ENCODE assay signal across 14 cellular contexts in the genomic region with DNA sequence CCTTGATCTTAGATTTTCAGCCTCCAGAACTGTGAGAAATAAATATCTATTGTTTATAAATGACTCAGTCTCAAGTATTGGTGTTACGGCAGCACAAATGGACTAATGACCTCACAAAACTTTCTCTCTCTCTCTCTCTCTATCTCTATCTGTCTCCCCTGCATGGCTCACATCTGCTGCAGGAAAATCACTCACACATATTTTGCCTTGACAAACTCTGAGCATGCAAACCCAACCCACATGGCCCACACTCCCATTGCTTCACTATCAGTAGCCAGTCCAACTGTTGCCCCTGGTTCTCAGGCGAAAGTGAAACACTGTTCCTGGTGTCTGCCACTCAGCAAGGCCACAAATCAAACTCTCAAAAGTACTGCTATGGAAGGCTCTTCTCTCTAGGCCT.
DNase-seq lines count a peak whose midpoint lies in the region; ATAC-seq and TF ChIP-seq lines count a peak whose summit lies in the region.
"Had no signal": no experiment of that assay in that cellular context is flagged by ENCODE, and none has a peak within 500 bp of the region (broad histone marks: within the 10 kb centered on the region; RNA-seq: fewer than 3 reads in every experiment).

No MANE protein-coding gene starts in this region.

- intact Hi-C loops in right lobe of liver (cut with DNase I), result no loop called here
- intact Hi-C loops in left lung (cut with DNase I), result no loop called here

- no peak for TF ChIP-seq POLR2A in right lobe of liver (IDR thresholded peaks at IDR 0.05)

- no peak for TF ChIP-seq CTCF in GM12865 (IDR thresholded peaks at IDR 0.05; ENCODE audit: insufficient read depth, low read depth, low read length, missing control alignments)
- TF ChIP-seq CTCF in right lobe of liver (IDR thresholded peaks at IDR 0.05), result no peak
- TF ChIP-seq CTCF in left lung (IDR thresholded peaks at IDR 0.05), result no peak

- H3K79me2 ChIP-seq in Karpas-422 (ENCODE audit: low read length), result no peaks in the 10 kb centered on the region

- H3K4me3 ChIP-seq in GM12865 (ENCODE audit: low read depth, low read length) (no peak overlapping the region), right lobe of liver (no peak overlapping the region), Karpas-422 (ENCODE audit: low read length) (no peak overlapping the region), left lung (no peak overlapping the region)
- H3K4me3 ChIP-seq: colonic mucosa had no signal

- H3K9ac ChIP-seq in Karpas-422 (ENCODE audit: low read length), result no peak overlapping the region

- no peaks in the 10 kb centered on the region for H4K20me1 ChIP-seq in Karpas-422 (ENCODE audit: insufficient read depth, low read depth, low read length)

- H3K27ac ChIP-seq in right lobe of liver (peak overlapping the region in 2 of 3 donors; percentile 2 to 14), Karpas-422 (ENCODE audit: low read length) (no peak overlapping the region), left lung (no peak overlapping the region)
- H3K27ac ChIP-seq: colonic mucosa, neutrophil had no signal

- peak; percentile 33 for ATAC-seq in GM21381 (IDR thresholded peaks at IDR 0.05; ENCODE audit: unreplicated experiment)
- ATAC-seq in right lobe of liver, result peak; percentile 82 to 98 (median 86)
- no peak for ATAC-seq in left lung
- ATAC-seq: T-helper 17 cell had no signal

- no peaks in the 10 kb centered on the region for H3K9me2 ChIP-seq in Karpas-422 (replicated peaks; ENCODE audit: insufficient read depth, low read length)

- H3K9me3 ChIP-seq in right lobe of liver, result no peaks in the 10 kb centered on the region
- no peaks in the 10 kb centered on the region for H3K9me3 ChIP-seq in Karpas-422 (ENCODE audit: low read length)
- H3K9me3 ChIP-seq in left lung, result no peaks in the 10 kb centered on the region
- H3K9me3 ChIP-seq: colonic mucosa, neutrophil had no signal

- WGBS in right lobe of liver (ENCODE audit: insufficient coverage, low coverage, low lambda C conversion rate, missing lambda C conversion rate), result 21% methylated on average over 2 of the region's 2 CpGs

- no peak overlapping the region for H3K4me2 ChIP-seq in Karpas-422 (ENCODE audit: low read depth, low read length, poor library complexity, severe bottlenecking)

- no peaks in the 10 kb centered on the region for H3K27me3 ChIP-seq in right lobe of liver
- no peaks in the 10 kb centered on the region for H3K27me3 ChIP-seq in Karpas-422 (ENCODE audit: low read length)
- no peaks in the 10 kb centered on the region for H3K27me3 ChIP-seq in left lung
- H3K27me3 ChIP-seq: colonic mucosa, neutrophil had no signal

- H3K4me1 ChIP-seq in right lobe of liver (peaks cover 0 to 9% (median 0%) of the 10 kb centered on the region in 4 donors), Karpas-422 (ENCODE audit: low read length) (no peaks in the 10 kb centered on the region), left lung (no peaks in the 10 kb centered on the region)
- H3K4me1 ChIP-seq: colonic mucosa had no signal

- H2AFZ ChIP-seq in Karpas-422 (ENCODE audit: low read length), result no peak overlapping the region

- DNase-seq in GM12865 (ENCODE audit: low read depth) (peak; percentile 57), M059J (ENCODE audit: low read depth) (peak; percentile 29), right lobe of liver (peak in 1 of 3 donors; percentile 19), NCI-H187 treated with DMSO at 0.1 percent for 48 hours (lab: John Stamatoyannopoulos, UW) (no peak), Karpas-422 (no peak), superior temporal gyrus (ENCODE audit: extremely low spot score) (no peak), left lung (no peak)
- DNase-seq: activated CD4-positive, alpha-beta T cell treated with anti-CD3 and anti-CD28 coated beads, Interleukin-2, amount 10 ng/mL, durations not matched to agents 7 days and 5 days; activated naive CD4-positive, alpha-beta T cell treated with Interleukin-2 at 50 U/mL for 16 hours; colonic mucosa; foreskin melanocyte; T-helper 17 cell had no signal

- H3K36me3 ChIP-seq in right lobe of liver (no peaks in the 10 kb centered on the region), Karpas-422 (ENCODE audit: insufficient read depth, low read length) (no peaks in the 10 kb centered on the region), left lung (no peaks in the 10 kb centered on the region)
- H3K36me3 ChIP-seq: colonic mucosa, neutrophil had no signal

Comparison
In these comparisons a context has a peak if more than half of its experiments do, and no peak if none do; other contexts are left out.
1. DNase-seq: peak in GM12865 (single experiment) and M059J (single experiment); none in NCI-H187 treated with DMSO at 0.1 percent for 48 hours (single experiment), Karpas-422 (single experiment), superior temporal gyrus (single experiment) and left lung (0 of 2).
2. H3K27ac ChIP-seq: peak in right lobe of liver (2 of 3); none in Karpas-422 (single experiment) and left lung (0 of 2).